Comparison of ENCODE assay signal across 8 cellular contexts in the genomic region with DNA sequence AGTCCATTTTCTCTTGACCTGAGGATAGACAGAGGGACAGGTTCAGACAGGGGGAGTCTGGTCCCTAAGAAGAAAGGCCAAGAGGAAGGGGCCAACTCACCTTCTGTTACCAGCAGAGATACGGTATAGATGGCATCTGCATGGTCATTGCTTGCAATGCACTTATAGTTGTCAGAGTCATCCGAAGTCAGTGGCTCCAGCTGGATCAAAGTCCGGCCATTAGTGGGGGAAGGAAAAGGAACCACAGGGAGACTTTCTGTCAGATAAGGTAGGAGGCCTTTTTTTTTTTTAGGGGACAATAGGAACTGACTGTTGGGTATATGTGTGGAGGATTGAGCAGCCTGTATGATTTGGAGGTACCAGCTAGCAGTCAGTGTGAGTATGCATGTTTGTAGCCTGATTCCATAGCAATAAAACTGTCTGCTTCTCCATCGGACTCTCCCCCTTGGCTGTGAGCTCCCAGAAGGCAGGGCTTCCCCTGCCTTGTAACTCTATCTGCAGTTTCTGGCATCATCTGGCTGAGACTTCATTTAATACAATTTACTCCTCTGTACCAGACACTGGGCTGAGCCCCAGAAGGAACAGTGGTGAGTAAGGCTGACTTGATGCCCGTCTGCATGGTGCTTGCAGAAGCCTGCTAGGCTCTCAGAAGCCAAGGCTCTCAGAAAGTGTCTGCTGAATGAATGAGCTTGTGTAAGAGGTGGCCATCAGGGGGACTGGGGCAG. TPM values are rescaled to one million over a fixed set of nuclear protein-coding genes. Genes with fewer than 3 reads are reported as not detected.
DNase-seq lines count a peak whose midpoint lies in the region.

No MANE protein-coding gene starts in this region.

- H3K9me3 Mint-ChIP-seq in activated naive CD4-positive, alpha-beta T cell treated with anti-CD3 and anti-CD28 coated beads, Interleukin-2, amount 10 ng/mL, durations not matched to agents 7 days and 5 days, result no peaks in the 10 kb centered on the region
- no peaks in the 10 kb centered on the region for H3K9me3 Mint-ChIP-seq in activated naive CD8-positive, alpha-beta T cell (ENCODE audit: low read depth)
- no peaks in the 10 kb centered on the region for H3K9me3 Mint-ChIP-seq in immature natural killer cell

- DNase-seq in activated naive CD4-positive, alpha-beta T cell treated with anti-CD3 and anti-CD28 coated beads, Interleukin-2, amount 10 ng/mL, durations not matched to agents 7 days and 5 days, result no peak
- DNase-seq in activated naive CD4-positive, alpha-beta T cell treated with anti-CD3 and anti-CD28 coated beads, Interleukin-2, amount 50 U/mL, for 16 hours, result no peak
- no peak for DNase-seq in immature natural killer cell
- peak; percentile 42 for DNase-seq in superior temporal gyrus (ENCODE audit: extremely low spot score)
- DNase-seq in COLO668 (lab: John Stamatoyannopoulos, UW; ENCODE audit: unreplicated experiment), result no peak
- DNase-seq in NCI-H1417 treated with DMSO at 0.1 percent for 48 hours (lab: John Stamatoyannopoulos, UW), result no peak
- DNase-seq in GM19238 (ENCODE audit: insufficient read length, low spot score), result no peak

- peak overlapping the region; percentile 67 for H3K4me3 Mint-ChIP-seq in activated naive CD4-positive, alpha-beta T cell treated with anti-CD3 and anti-CD28 coated beads, Interleukin-2, amount 10 ng/mL, durations not matched to agents 7 days and 5 days
- H3K4me3 Mint-ChIP-seq in activated naive CD8-positive, alpha-beta T cell, result peak overlapping the region; percentile 91
- peak overlapping the region; percentile 90 to 95 (median 92) for H3K4me3 Mint-ChIP-seq in immature natural killer cell

- peaks cover 8% of the 10 kb centered on the region for H3K4me1 Mint-ChIP-seq in activated naive CD4-positive, alpha-beta T cell treated with anti-CD3 and anti-CD28 coated beads, Interleukin-2, amount 10 ng/mL, durations not matched to agents 7 days and 5 days
- peaks cover 9% of the 10 kb centered on the region for H3K4me1 Mint-ChIP-seq in activated naive CD8-positive, alpha-beta T cell (ENCODE audit: low read depth)
- H3K4me1 Mint-ChIP-seq in immature natural killer cell, result peaks cover 12 to 23% of the 10 kb centered on the region in 2 donors

- CTCF ChIA-PET in activated naive CD4-positive, alpha-beta T cell treated with anti-CD3 and anti-CD28 coated beads, Interleukin-2, amount 10 ng/mL, durations not matched to agents 7 days and 5 days (lab: Charles Lee), result interaction anchor here (0.8 to 5.4 kb wide), 5 partner anchors 7 to 476 kb away, joined by 3 to 49 read pairs (median 23); no protein-coding TSS in a partner anchor

- no peak overlapping the region for H3K27ac Mint-ChIP-seq in activated naive CD4-positive, alpha-beta T cell treated with anti-CD3 and anti-CD28 coated beads, Interleukin-2, amount 10 ng/mL, durations not matched to agents 7 days and 5 days
- H3K27ac Mint-ChIP-seq in activated naive CD8-positive, alpha-beta T cell, result no peak overlapping the region
- H3K27ac Mint-ChIP-seq in immature natural killer cell, result peak overlapping the region in 3 of 6 donors; percentile 23 to 81 (median 59)

- H3K27me3 Mint-ChIP-seq in activated naive CD4-positive, alpha-beta T cell treated with anti-CD3 and anti-CD28 coated beads, Interleukin-2, amount 10 ng/mL, durations not matched to agents 7 days and 5 days, result peaks cover 55% of the 10 kb centered on the region
- H3K27me3 Mint-ChIP-seq in activated naive CD8-positive, alpha-beta T cell, result no peaks in the 10 kb centered on the region
- H3K27me3 Mint-ChIP-seq in immature natural killer cell (ENCODE audit: low read depth in 3 of 3), result peaks cover 2 to 7% (median 5%) of the 10 kb centered on the region in 3 donors

- H3K36me3 Mint-ChIP-seq in activated naive CD4-positive, alpha-beta T cell treated with anti-CD3 and anti-CD28 coated beads, Interleukin-2, amount 10 ng/mL, durations not matched to agents 7 days and 5 days, result no peaks in the 10 kb centered on the region
- H3K36me3 Mint-ChIP-seq in activated naive CD8-positive, alpha-beta T cell, result no peaks in the 10 kb centered on the region
- no peaks in the 10 kb centered on the region for H3K36me3 Mint-ChIP-seq in immature natural killer cell

RNA-seq across cellular contexts. Expression of gene IGSF22, which starts 5.7 kb away (rescaled TPM):
- polyA plus RNA-seq in immature natural killer cell, result under 1 TPM in 2 of 3 donors, not detected in 1; 0.20 to 0.46 TPM

RNA-seq across cellular contexts. Expression of gene TMEM86A, which starts 21.7 kb away (rescaled TPM):
- polyA plus RNA-seq in immature natural killer cell, result 1 to 10 TPM in 1 of 3 donors, under 1 TPM in 2; 0.43 to 2.1 (median 0.92) TPM
